Comparison of ENCODE assay signal across 8 cellular contexts in genomic region chr20:46118481-46119020, GRCh38. TPM values are rescaled to one million over a fixed set of nuclear protein-coding genes. Genes with fewer than 3 reads are reported as not detected.
DNase-seq lines count a peak whose midpoint lies in the region; ATAC-seq and TF ChIP-seq lines count a peak whose summit lies in the region.

No MANE protein-coding gene starts in this region.

- H3K4me1 Mint-ChIP-seq in activated B cell treated with CpG ODN at 0.5 μM for 24 hours (peaks cover 62% of the 10 kb centered on the region), progenitor cell of endocrine pancreas (ENCODE audit: low read depth) (peaks cover 2% of the 10 kb centered on the region)

- peaks cover 55% of the 10 kb centered on the region for H3K36me3 Mint-ChIP-seq in activated B cell treated with CpG ODN at 0.5 μM for 24 hours (ENCODE audit: low read depth)
- H3K36me3 Mint-ChIP-seq in progenitor cell of endocrine pancreas (ENCODE audit: insufficient read depth) = no peaks in the 10 kb centered on the region

- H3K27ac Mint-ChIP-seq in activated B cell treated with CpG ODN at 0.5 μM for 24 hours (peak overlapping the region; percentile 100), progenitor cell of endocrine pancreas (no peak overlapping the region)

- H3K27me3 Mint-ChIP-seq in activated B cell treated with CpG ODN at 0.5 μM for 24 hours (no peaks in the 10 kb centered on the region), progenitor cell of endocrine pancreas (peaks cover 35% of the 10 kb centered on the region)

- ATAC-seq in GM18870 (IDR thresholded peaks at IDR 0.05; ENCODE audit: unreplicated experiment) (peak; percentile 18), HG02840 (IDR thresholded peaks at IDR 0.05; ENCODE audit: low FRiP score, unreplicated experiment) (peak; percentile 45), activated B cell treated with CpG ODN at 0.5 μM for 24 hours (ENCODE audit: low read depth) (peak; percentile 64), GM18519 (IDR thresholded peaks at IDR 0.05; ENCODE audit: low FRiP score, unreplicated experiment) (no peak)

- H3K4me3 Mint-ChIP-seq in activated B cell treated with CpG ODN at 0.5 μM for 24 hours (peak overlapping the region; percentile 100), progenitor cell of endocrine pancreas (ENCODE audit: low read depth) (peak overlapping the region; percentile 76)

- H3K9me3 Mint-ChIP-seq in activated B cell treated with CpG ODN at 0.5 μM for 24 hours (no peaks in the 10 kb centered on the region), progenitor cell of endocrine pancreas (ENCODE audit: low read depth) (no peaks in the 10 kb centered on the region)

- CTCF ChIA-PET in activated B cell treated with CpG ODN at 0.5 μM for 24 hours (lab: Charles Lee) = interaction anchor here (1.1 to 3.1 kb wide), 7 partner anchors 9 to 149 kb away, joined by 3 to 13 read pairs (median 4); no protein-coding TSS in a partner anchor

- TF ChIP-seq CTCF in activated B cell treated with CpG ODN at 0.5 μM for 24 hours (IDR thresholded peaks at IDR 0.05) (no peak), progenitor cell of endocrine pancreas (IDR thresholded peaks at IDR 0.05; ENCODE audit: unreplicated experiment) (peak; percentile 13)

- DNase-seq in activated B cell treated with CpG ODN at 0.5 μM for 24 hours (peak; percentile 65), glomerular visceral epithelial cell (ENCODE audit: extremely low spot score) (peak; percentile 87), progenitor cell of endocrine pancreas (ENCODE audit: low spot score, unreplicated experiment) (no peak), D341Med (ENCODE audit: low spot score) (no peak), activated gamma-delta T cell treated with Interleukin-2 at 50 U/mL for 16 hours (no peak)

- POLR2A ChIA-PET in activated B cell treated with CpG ODN at 0.5 μM for 24 hours (lab: Charles Lee) = interaction anchor here (0.6 to 5.6 kb wide), 17 partner anchors 10 to 289 kb away, joined by 3 to 130 read pairs (median 8); partner anchors contain the start of genes ELMO2 and ZNF335

- intact Hi-C loops in activated B cell treated with CpG ODN at 0.5 μM for 24 hours (cut with micrococcal nuclease) = loop anchor here (1.0 to 2.0 kb wide), 8 partner anchors 7 to 240 kb away; no protein-coding TSS in a partner anchor

RNA-seq across cellular contexts. Expression of gene CD40, which starts 0.4 kb away (rescaled TPM):
- total RNA-seq in activated B cell treated with CpG ODN at 0.5 μM for 24 hours (410 and 464 TPM in 2 replicates), progenitor cell of endocrine pancreas (1.5 and 2.2 TPM in 2 replicates)

RNA-seq across cellular contexts. Expression of gene NCOA5, which starts 28.8 kb away (rescaled TPM):
- total RNA-seq in activated B cell treated with CpG ODN at 0.5 μM for 24 hours (46.4 and 53.1 TPM in 2 replicates), progenitor cell of endocrine pancreas (52.5 and 58.7 TPM in 2 replicates)

Comparison
In these comparisons a context has a peak if more than half of its experiments do, and no peak if none do; other contexts are left out.
1. DNase-seq: peak in activated B cell treated with CpG ODN at 0.5 μM for 24 hours (single experiment) and glomerular visceral epithelial cell (single experiment); none in progenitor cell of endocrine pancreas (single experiment), D341Med (single experiment) and activated gamma-delta T cell treated with Interleukin-2 at 50 U/mL for 16 hours (single experiment).
2. RNA of gene CD40, which starts 0.4 kb away (total RNA-seq): 410 to 464 TPM in activated B cell treated with CpG ODN at 0.5 μM for 24 hours; 1.5 to 2.2 TPM in progenitor cell of endocrine pancreas; every median in the first group is over 100 times any median in the second.